In the genomic region with DNA sequence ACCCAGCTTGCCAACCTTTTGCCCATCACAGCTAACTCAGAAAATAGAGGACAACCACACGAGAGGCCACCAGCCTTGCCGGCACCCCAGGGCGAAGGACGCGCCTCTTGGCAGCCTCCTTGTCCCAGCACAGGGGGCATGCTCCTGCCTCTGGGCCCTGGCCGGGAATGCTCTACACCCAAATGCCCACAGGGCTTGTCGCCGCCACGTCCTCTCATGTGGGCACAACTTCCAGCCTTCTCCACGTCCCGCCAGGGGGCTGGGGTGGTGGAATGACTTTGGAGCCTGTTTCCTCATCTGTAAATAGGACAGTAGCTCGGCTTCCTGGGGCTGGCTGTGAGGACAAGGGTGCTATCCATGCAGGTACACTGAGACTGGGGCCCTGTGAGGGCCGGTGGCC, we compare ENCODE assay signal across 19 cellular contexts.
"Had no signal": no experiment of that assay in that cellular context is flagged by ENCODE, and none has a peak within 500 bp of the region (broad histone marks: within the 10 kb centered on the region; RNA-seq: fewer than 3 reads in every experiment).

No MANE protein-coding gene starts in this region.

- H3K9ac ChIP-seq: SK-N-SH had no signal

- H3K4me2 ChIP-seq: SK-N-SH had no signal

- H3K9me2 ChIP-seq: SK-N-SH had no signal

- H3K9me3 ChIP-seq: SK-N-SH had no signal

- DNase-seq: KBM-7, MM.1S, NCI-H1092 treated with DMSO at 0.1 percent for 48 hours, NCI-H1436, NCI-H187, NCI-H2029, NCI-H2081 treated with DMSO at 0.1 percent for 48 hours, NCI-H2171, NCI-H226, NCI-H446, NCI-H510A, NCI-H524 treated with DMSO at 0.1 percent for 48 hours, NCI-H69, NCI-H774, Right ventricle myocardium superior, RPMI8226, SIG-M5, SK-N-SH, SW 1271 had no signal
